Comparison of ENCODE assay signal across 8 cellular contexts in the genomic region with DNA sequence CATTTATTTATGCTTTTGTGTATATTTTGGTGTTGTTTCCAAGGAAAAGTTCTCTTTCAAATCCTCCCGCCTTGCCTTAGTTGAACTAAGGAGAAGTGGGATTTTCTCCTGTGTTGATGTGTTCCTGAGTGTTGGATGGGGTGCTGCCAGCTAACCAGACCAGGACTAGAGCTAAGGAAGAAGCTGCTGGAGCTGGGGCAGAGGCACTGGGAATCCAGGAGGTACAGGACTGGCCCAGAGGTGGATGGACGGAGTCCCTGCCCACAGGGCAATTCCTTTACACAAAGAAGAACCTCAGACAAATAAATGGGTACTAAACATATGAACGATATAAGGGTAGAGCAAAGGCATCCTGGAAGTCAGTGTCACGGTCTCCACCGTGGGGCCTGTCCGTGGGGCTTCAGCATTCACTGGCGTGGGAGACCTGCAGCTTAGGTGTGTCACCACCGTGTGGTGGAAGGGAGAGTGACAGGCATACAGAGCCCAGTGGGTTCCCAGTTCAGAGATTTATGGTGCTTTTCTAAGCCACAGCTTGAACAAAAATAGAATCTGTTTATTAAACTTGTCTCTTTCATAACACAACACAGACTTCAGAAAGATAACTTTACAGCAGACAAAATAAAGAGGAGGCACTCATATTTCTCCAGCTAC.
DNase-seq lines count a peak whose midpoint lies in the region; ATAC-seq, FAIRE-seq and TF ChIP-seq lines count a peak whose summit lies in the region.

No MANE protein-coding gene starts in this region.

- no peaks in the 10 kb centered on the region for H3K27me3 Mint-ChIP-seq in activated naive CD8-positive, alpha-beta T cell treated with anti-CD3 and anti-CD28 coated beads for 36 hours

- H3K4me3 Mint-ChIP-seq in activated naive CD8-positive, alpha-beta T cell treated with anti-CD3 and anti-CD28 coated beads for 36 hours, result no peak overlapping the region

- no peaks in the 10 kb centered on the region for H3K27me3 ChIP-seq in left ventricle myocardium inferior (ENCODE audit: low read depth)
- no peaks in the 10 kb centered on the region for H3K27me3 ChIP-seq in gastrocnemius medialis

- in situ Hi-C loops in gastrocnemius medialis (cut with MboI; ENCODE audit: low sequenced_read_pairs in 4 of 4), result loop anchor here in 1 of 4 donors (25.0 kb wide), 1 partner anchor 305 kb away; no protein-coding TSS in a partner anchor

- no peak overlapping the region for H3K27ac ChIP-seq in left ventricle myocardium inferior (replicated peaks)
- peak overlapping the region in 3 of 4 donors; percentile 11 to 62 (median 33) for H3K27ac ChIP-seq in gastrocnemius medialis

- H3K9me3 ChIP-seq in left ventricle myocardium inferior (replicated peaks), result no peaks in the 10 kb centered on the region
- no peaks in the 10 kb centered on the region for H3K9me3 ChIP-seq in gastrocnemius medialis

- H3K4me3 ChIP-seq in left ventricle myocardium inferior, result no peak overlapping the region
- H3K4me3 ChIP-seq in gastrocnemius medialis, result no peak overlapping the region

- peak; percentile 39 for DNase-seq in GM12891 (ENCODE audit: insufficient read length, low spot score)
- peak; percentile 18 for DNase-seq in NCI-H226
- peak; percentile 35 for DNase-seq in activated naive CD8-positive, alpha-beta T cell treated with anti-CD3 and anti-CD28 coated beads for 36 hours
- DNase-seq in left ventricle myocardium inferior, result peak; percentile 36
- peak in 1 of 2 donors; percentile 28 for DNase-seq in gastrocnemius medialis
- no peak for DNase-seq in SIG-M5 (lab: John Stamatoyannopoulos, UW)

- H3K27ac Mint-ChIP-seq in activated naive CD8-positive, alpha-beta T cell treated with anti-CD3 and anti-CD28 coated beads for 36 hours, result no peak overlapping the region

- H3K36me3 ChIP-seq in left ventricle myocardium inferior, result no peaks in the 10 kb centered on the region
- no peaks in the 10 kb centered on the region for H3K36me3 ChIP-seq in gastrocnemius medialis

- peak; percentile 90 for TF ChIP-seq CTCF in left ventricle myocardium inferior (IDR thresholded peaks at IDR 0.05; ENCODE audit: borderline replicate concordance)
- peak; percentile 41 to 77 (median 59) for TF ChIP-seq CTCF in gastrocnemius medialis (IDR thresholded peaks at IDR 0.05 in 4 of 5, conservative IDR thresholded peaks at IDR 0.05 in 1 of 5)

- TF ChIP-seq POLR2A in GM12891 (IDR thresholded peaks at IDR 0.05; ENCODE audit: low read depth, low read length) (no peak), gastrocnemius medialis (IDR thresholded peaks at IDR 0.05) (no peak)

- H3K4me1 ChIP-seq in left ventricle myocardium inferior, result peaks cover 13% of the 10 kb centered on the region
- H3K4me1 ChIP-seq in gastrocnemius medialis, result peaks cover 0 to 13% of the 10 kb centered on the region in 2 donors

- H3K9me3 Mint-ChIP-seq in activated naive CD8-positive, alpha-beta T cell treated with anti-CD3 and anti-CD28 coated beads for 36 hours, result no peaks in the 10 kb centered on the region

- H3K4me1 Mint-ChIP-seq in activated naive CD8-positive, alpha-beta T cell treated with anti-CD3 and anti-CD28 coated beads for 36 hours, result peaks cover 36% of the 10 kb centered on the region

- FAIRE-seq in GM12891 (lab: Jason Lieb, UNC), result peak; percentile 61

- ATAC-seq in gastrocnemius medialis (peak; percentile 56 to 86), GM18502 (IDR thresholded peaks at IDR 0.05; ENCODE audit: poor library complexity, unreplicated experiment) (no peak), GM21390 (IDR thresholded peaks at IDR 0.05; ENCODE audit: unreplicated experiment) (no peak)

- intact Hi-C loops in left ventricle myocardium inferior (cut with micrococcal nuclease) (loop anchor here (10.0 kb wide), 1 partner anchor 297 kb away; no protein-coding TSS in a partner anchor), gastrocnemius medialis (cut with DNase I; ENCODE audit: low total_unique reads) (loop anchor here (2.0 to 10.0 kb wide), 4 partner anchors 49 to 297 kb away; no protein-coding TSS in a partner anchor)

- H3K36me3 Mint-ChIP-seq in activated naive CD8-positive, alpha-beta T cell treated with anti-CD3 and anti-CD28 coated beads for 36 hours, result peaks cover 2% of the 10 kb centered on the region

TF ChIP-seq in GM12891, 5 proteins besides CTCF, POLR2A, EP300 and RAD21:
- no peak for TF ChIP-seq POU2F2 (IDR thresholded peaks at IDR 0.05; ENCODE audit: low read depth, low read length)
- no peak for TF ChIP-seq PAX5 (IDR thresholded peaks at IDR 0.05; ENCODE audit: insufficient read depth, low read length, severe bottlenecking)
- TF ChIP-seq POLR2AphosphoS5 (IDR thresholded peaks at IDR 0.05; ENCODE audit: low read depth, low read length), result no peak
- TF ChIP-seq SPI1 (IDR thresholded peaks at IDR 0.05; ENCODE audit: low read depth, low read length), result no peak
- TF ChIP-seq TAF1 (IDR thresholded peaks at IDR 0.05; ENCODE audit: low read depth, low read length), result no peak

Comparison
In these comparisons a context has a peak if more than half of its experiments do, and no peak if none do; other contexts are left out.
1. ATAC-seq: peak in gastrocnemius medialis (2 of 2); none in GM18502 (single experiment) and GM21390 (single experiment).